Comparison of ENCODE assay signal across 8 cellular contexts in genomic region chr7:155803418-155804376, GRCh38. TPM values are rescaled to one million over a fixed set of nuclear protein-coding genes. Genes with fewer than 3 reads are reported as not detected.
A peak's percentile ranks its signal among the peaks of the same experiment; 100 is the strongest.
DNase-seq lines count a peak whose midpoint lies in the region; ATAC-seq and TF ChIP-seq lines count a peak whose summit lies in the region.
"Had no signal": no experiment of that assay in that cellular context is flagged by ENCODE, and none has a peak within 500 bp of the region (broad histone marks: within the 10 kb centered on the region; RNA-seq: fewer than 3 reads in every experiment).

No MANE protein-coding gene starts in this region.

- DNase-seq in GM23338 (ENCODE audit: low spot score): peak; percentile 73
- peak; percentile 19 for DNase-seq in NOMO-1 treated with DMSO at 0.1 percent for 48 hours (lab: John Stamatoyannopoulos, UW; ENCODE audit: unreplicated experiment)
- no peak for DNase-seq in psoas muscle
- DNase-seq in iPS-NIHi7 (ENCODE audit: extremely low spot score): no peak
- no peak for DNase-seq in activated CD4-positive, CD25-positive, alpha-beta regulatory T cell treated with anti-CD3 and anti-CD28 coated beads, Interleukin-2, amount 50 U/mL, for 72 hours

- no peaks in the 10 kb centered on the region for H3K36me3 Mint-ChIP-seq in GM23338 (ENCODE audit: low read depth)

- intact Hi-C loops in psoas muscle (cut with DNase I): no loop called here

- H3K27me3 ChIP-seq in GM23338 (ENCODE audit: insufficient read depth) (peaks cover 100% of the 10 kb centered on the region), esophagus (ENCODE audit: control insufficient read depth in 1 of 2, insufficient read depth in 2 of 2, low read length in 2 of 2) (peaks cover 12 to 46% of the 10 kb centered on the region in 2 donors), psoas muscle (ENCODE audit: insufficient read depth in 3 of 3, low read length in 2 of 3) (peaks cover 3 to 99% (median 54%) of the 10 kb centered on the region in 3 donors)

- no peaks in the 10 kb centered on the region for H3K79me2 ChIP-seq in GM23338 (replicated peaks; ENCODE audit: insufficient read depth)

- H3K27ac ChIP-seq in GM23338 (ENCODE audit: low read depth): no peak overlapping the region
- H3K27ac ChIP-seq in esophagus (ENCODE audit: low read depth in 2 of 2, low read length in 1 of 2): no peak overlapping the region
- H3K27ac ChIP-seq in psoas muscle: no peak overlapping the region

- H3F3A ChIP-seq in GM23338 (replicated peaks; ENCODE audit: low read depth): no peaks in the 10 kb centered on the region

- ATAC-seq in GM23338 (peak; percentile 4), psoas muscle (no peak), GM18907 (IDR thresholded peaks at IDR 0.05; ENCODE audit: unreplicated experiment) (no peak)

- H3K4me1 Mint-ChIP-seq in GM23338: peaks cover 25% of the 10 kb centered on the region

- H3K4me3 ChIP-seq in GM23338 (peak overlapping the region; percentile 55), esophagus (ENCODE audit: low read depth in 1 of 2, low read length in 2 of 2) (peak overlapping the region; percentile 38 to 43), psoas muscle (peak overlapping the region; percentile 58)

- peaks cover 84% of the 10 kb centered on the region for H3K27me3 Mint-ChIP-seq in GM23338 (ENCODE audit: insufficient read depth, low read depth, poor library complexity)

- H3K4me2 ChIP-seq in GM23338: peak overlapping the region; percentile 80

- TF ChIP-seq CTCF in GM23338 (conservative IDR thresholded peaks at IDR 0.05; ENCODE audit: low read depth in 2 of 2) (no peak), psoas muscle (IDR thresholded peaks at IDR 0.05) (no peak)

- peaks cover 9% of the 10 kb centered on the region; the same call in 1 of the 2 replicates for H4K20me1 ChIP-seq in GM23338 (replicated peaks; ENCODE audit: insufficient read depth)

- H2AFZ ChIP-seq in GM23338: peak overlapping the region; percentile 72; the same call in 1 of the 2 replicates

- H3K9me2 ChIP-seq in GM23338 (ENCODE audit: insufficient read depth): no peaks in the 10 kb centered on the region

- no peaks in the 10 kb centered on the region for H3K36me3 ChIP-seq in GM23338 (ENCODE audit: insufficient read depth)
- no peaks in the 10 kb centered on the region for H3K36me3 ChIP-seq in esophagus (ENCODE audit: control insufficient read depth in 2 of 2, insufficient read depth in 2 of 2, low read length in 1 of 2)
- H3K36me3 ChIP-seq in psoas muscle (ENCODE audit: insufficient read depth in 1 of 2, low read depth in 1 of 2): no peaks in the 10 kb centered on the region

- peaks cover 5% of the 10 kb centered on the region; the same call in 2 of the 3 replicates for H3K9me3 Mint-ChIP-seq in GM23338

- H3K4me1 ChIP-seq in GM23338 (ENCODE audit: insufficient read depth): peaks cover 24% of the 10 kb centered on the region
- peaks cover 14 to 19% of the 10 kb centered on the region in 2 donors for H3K4me1 ChIP-seq in esophagus (ENCODE audit: control insufficient read depth in 2 of 2, insufficient read depth in 2 of 2, low read length in 1 of 2)
- peaks cover 14% of the 10 kb centered on the region for H3K4me1 ChIP-seq in psoas muscle

- H3K9me3 ChIP-seq in esophagus (ENCODE audit: control insufficient read depth in 2 of 2, insufficient read depth in 1 of 2, low read depth in 1 of 2, low read length in 1 of 2) (no peaks in the 10 kb centered on the region), psoas muscle (no peaks in the 10 kb centered on the region)

- H3K27ac Mint-ChIP-seq in GM23338: no peak overlapping the region

- WGBS in esophagus, 2 donors: 5 to 11% methylated on average over 79 to 96 of the region's 96 CpGs
- 1 to 2% (median 1%) methylated on average over 71 to 96 of the region's 96 CpGs for WGBS in psoas muscle, 3 donors

- H3K4me3 Mint-ChIP-seq in GM23338: peak overlapping the region; percentile 73

TF ChIP-seq in GM23338, 12 proteins besides CTCF, POLR2A, EP300 and RAD21 (continues in another document):
- no peak for TF ChIP-seq ZNF114 (CRISPR knock-in tag; IDR thresholded peaks at IDR 0.05)
- TF ChIP-seq EZH2 (IDR thresholded peaks at IDR 0.05; ENCODE audit: low read depth, unreplicated experiment): no peak
- TF ChIP-seq POLR2AphosphoS5 (IDR thresholded peaks at IDR 0.05; ENCODE audit: low read depth): no peak
- no peak for TF ChIP-seq EZH2phosphoT487 (IDR thresholded peaks at IDR 0.05; ENCODE audit: unreplicated experiment)
- TF ChIP-seq REST (IDR thresholded peaks at IDR 0.05; ENCODE audit: unreplicated experiment): no peak
- no peak for TF ChIP-seq JUNB (IDR thresholded peaks at IDR 0.05; ENCODE audit: unreplicated experiment)
- TF ChIP-seq CREB1 (CRISPR knock-in tag; IDR thresholded peaks at IDR 0.05; ENCODE audit: low read depth): no peak

RNA-seq across cellular contexts. Expression of gene SHH, which starts 8.6 kb away (rescaled TPM):
- total RNA-seq in GM23338 (2014; rRNA removed; shearing (Covaris generic)): not detected in 2 replicates
- not detected in 2 replicates for polyA plus RNA-seq in GM23338 (2016; fragmentation: Nextera tagmentation; extraction: Ambion mirVana)
- under 1 TPM; 0.01 to 0.04 TPM for polyA plus RNA-seq in esophagus
- total RNA-seq in psoas muscle: not detected
- under 1 TPM in 2 of 3 donors, not detected in 1; 0.01 TPM for polyA plus RNA-seq in psoas muscle
- total RNA-seq: T-helper 1 cell treated with Interleukin-12 subunit alpha and Interleukin-12 subunit beta and Interleukin-4 antibody, amounts not matched to agents 30 ng/mL and 1 ng/mL, for 36 hours had no signal

Comparison
In these comparisons a context has a peak if more than half of its experiments do, and no peak if none do; other contexts are left out.
1. DNase-seq: peak in GM23338 (single experiment) and NOMO-1 treated with DMSO at 0.1 percent for 48 hours (single experiment); none in psoas muscle (0 of 2), iPS-NIHi7 (single experiment) and activated CD4-positive, CD25-positive, alpha-beta regulatory T cell treated with anti-CD3 and anti-CD28 coated beads, Interleukin-2, amount 50 U/mL, for 72 hours (single experiment).
2. Peak in every context shown above with its lines, with median percentiles within 50 percentile points of each other: H3K4me3 ChIP-seq.